1 cellular context compared by ENCODE assay signal in genomic region chr5:154603485-154603884, GRCh38.
TF ChIP-seq lines count a peak whose summit lies in the region.

No MANE protein-coding gene starts in this region.

TF ChIP-seq in GM23338, 12 proteins besides CTCF, POLR2A, EP300 and RAD21 (continued from another document):
- no peak for TF ChIP-seq ZNF462 (CRISPR knock-in tag; IDR thresholded peaks at IDR 0.05)
- no peak for TF ChIP-seq ZNF331 (CRISPR knock-in tag; IDR thresholded peaks at IDR 0.05; ENCODE audit: low read depth)
